In genomic region chr10:63267414-63268138, GRCh38 we compare ENCODE assay signal across 8 cellular contexts.
DNase-seq lines count a peak whose midpoint lies in the region; ATAC-seq and TF ChIP-seq lines count a peak whose summit lies in the region.

No MANE protein-coding gene starts in this region.

- H3K9me3 ChIP-seq in gastroesophageal sphincter, result no peaks in the 10 kb centered on the region

- no peak for TF ChIP-seq EP300 in gastroesophageal sphincter (IDR thresholded peaks at IDR 0.05)

- no peaks in the 10 kb centered on the region for H3K27me3 Mint-ChIP-seq in activated naive CD4-positive, alpha-beta T cell treated with anti-CD3 and anti-CD28 coated beads for 36 hours (ENCODE audit: low read depth)
- H3K27me3 Mint-ChIP-seq in activated CD8-positive, alpha-beta T cell treated with anti-CD3 and anti-CD28 coated beads, Interleukin-2, amount 10 ng/mL, durations not matched to agents 7 days and 5 days (ENCODE audit: low read depth), result no peaks in the 10 kb centered on the region

- WGBS in gastroesophageal sphincter (ENCODE audit: low coverage in 1 of 2), 2 donors, result 0% methylated on average over 6 of the region's 6 CpGs

- H3K9me3 Mint-ChIP-seq in activated naive CD4-positive, alpha-beta T cell treated with anti-CD3 and anti-CD28 coated beads for 36 hours, result no peaks in the 10 kb centered on the region
- H3K9me3 Mint-ChIP-seq in activated CD8-positive, alpha-beta T cell treated with anti-CD3 and anti-CD28 coated beads, Interleukin-2, amount 10 ng/mL, durations not matched to agents 7 days and 5 days (ENCODE audit: insufficient read depth), result no peaks in the 10 kb centered on the region

- intact Hi-C loops in activated naive CD4-positive, alpha-beta T cell treated with anti-CD3 and anti-CD28 coated beads for 36 hours (cut with micrococcal nuclease), result loop anchor here (2.0 to 10.0 kb wide), 5 partner anchors 51 to 1365 kb away; partner anchors contain the start of gene ARID5B

- peak overlapping the region; percentile 88 for H3K4me3 Mint-ChIP-seq in activated naive CD4-positive, alpha-beta T cell treated with anti-CD3 and anti-CD28 coated beads for 36 hours
- H3K4me3 Mint-ChIP-seq in activated CD8-positive, alpha-beta T cell treated with anti-CD3 and anti-CD28 coated beads, Interleukin-2, amount 10 ng/mL, durations not matched to agents 7 days and 5 days, result peak overlapping the region; percentile 97

- H3K4me1 Mint-ChIP-seq in activated naive CD4-positive, alpha-beta T cell treated with anti-CD3 and anti-CD28 coated beads for 36 hours (ENCODE audit: low read depth), result peaks cover 19% of the 10 kb centered on the region
- peaks cover 15% of the 10 kb centered on the region for H3K4me1 Mint-ChIP-seq in activated CD8-positive, alpha-beta T cell treated with anti-CD3 and anti-CD28 coated beads, Interleukin-2, amount 10 ng/mL, durations not matched to agents 7 days and 5 days (ENCODE audit: low read depth)

- no peaks in the 10 kb centered on the region for H3K27me3 ChIP-seq in gastroesophageal sphincter

- CTCF ChIA-PET in activated naive CD4-positive, alpha-beta T cell treated with anti-CD3 and anti-CD28 coated beads for 36 hours (lab: Charles Lee), result interaction anchor here (1.3 to 2.3 kb wide), 3 partner anchors 48 to 101 kb away, joined by 3 to 7 read pairs (median 4); no protein-coding TSS in a partner anchor
- CTCF ChIA-PET in activated CD8-positive, alpha-beta T cell treated with anti-CD3 and anti-CD28 coated beads, Interleukin-2, amount 10 ng/mL, durations not matched to agents 7 days and 5 days (lab: Charles Lee), result interaction anchor here (1.0 to 5.5 kb wide), 10 partner anchors 10 to 453 kb away, joined by 3 to 35 read pairs (median 6); no protein-coding TSS in a partner anchor

- no peak for TF ChIP-seq CTCF in gastroesophageal sphincter (IDR thresholded peaks at IDR 0.05)
- no peak for TF ChIP-seq CTCF in omental fat pad (IDR thresholded peaks at IDR 0.05)
- no peak for TF ChIP-seq CTCF in GM10266 (IDR thresholded peaks at IDR 0.05; ENCODE audit: control insufficient read depth, insufficient read depth, low read depth, missing control alignments)

- peaks cover 3 to 48% (median 11%) of the 10 kb centered on the region in 3 donors for H3K4me1 ChIP-seq in gastroesophageal sphincter

- DNase-seq in activated naive CD4-positive, alpha-beta T cell treated with anti-CD3 and anti-CD28 coated beads for 36 hours, result no peak
- no peak for DNase-seq in activated naive CD4-positive, alpha-beta T cell (lab: John Stamatoyannopoulos, UW)
- DNase-seq in LoVo (ENCODE audit: low spot score), result peak; percentile 69
- DNase-seq in activated CD8-positive, alpha-beta T cell treated with anti-CD3 and anti-CD28 coated beads, Interleukin-2, amount 10 ng/mL, durations not matched to agents 7 days and 5 days, result no peak
- no peak for DNase-seq in omental fat pad (ENCODE audit: low spot score)
- DNase-seq in GM10266 (ENCODE audit: extremely low spot score), result no peak

- peaks cover 4% of the 10 kb centered on the region for H3K36me3 Mint-ChIP-seq in activated naive CD4-positive, alpha-beta T cell treated with anti-CD3 and anti-CD28 coated beads for 36 hours (ENCODE audit: low read depth)
- peaks cover 15% of the 10 kb centered on the region for H3K36me3 Mint-ChIP-seq in activated CD8-positive, alpha-beta T cell treated with anti-CD3 and anti-CD28 coated beads, Interleukin-2, amount 10 ng/mL, durations not matched to agents 7 days and 5 days (ENCODE audit: low read depth)

- peak overlapping the region; percentile 84 to 98 (median 90) for H3K27ac ChIP-seq in gastroesophageal sphincter

- H3K27ac Mint-ChIP-seq in activated naive CD4-positive, alpha-beta T cell treated with anti-CD3 and anti-CD28 coated beads for 36 hours, result peak overlapping the region; percentile 98
- H3K27ac Mint-ChIP-seq in activated CD8-positive, alpha-beta T cell treated with anti-CD3 and anti-CD28 coated beads, Interleukin-2, amount 10 ng/mL, durations not matched to agents 7 days and 5 days, result peak overlapping the region; percentile 99

- POLR2A ChIA-PET in activated CD8-positive, alpha-beta T cell treated with anti-CD3 and anti-CD28 coated beads, Interleukin-2, amount 10 ng/mL, durations not matched to agents 7 days and 5 days (lab: Charles Lee), result interaction anchor here (0.9 to 4.0 kb wide), 12 partner anchors 10 to 453 kb away, joined by 3 to 31 read pairs (median 8); partner anchors contain the start of gene REEP3

- ATAC-seq in activated CD8-positive, alpha-beta T cell treated with anti-CD3 and anti-CD28 coated beads, Interleukin-2, amount 10 ng/mL, durations not matched to agents 7 days and 5 days, result no peak
- ATAC-seq in gastroesophageal sphincter, result no peak
- peak; percentile 27 for ATAC-seq in omental fat pad (ENCODE audit: low FRiP score)
- no peak for ATAC-seq in GM18867 (IDR thresholded peaks at IDR 0.05; ENCODE audit: unreplicated experiment)

- no peaks in the 10 kb centered on the region for H3K36me3 ChIP-seq in gastroesophageal sphincter

- TF ChIP-seq POLR2A in gastroesophageal sphincter (IDR thresholded peaks at IDR 0.05), result no peak

- peak overlapping the region; percentile 51 to 86 for H3K4me3 ChIP-seq in gastroesophageal sphincter
